14 cellular contexts compared by ENCODE assay signal in genomic region chr1:21089299-21089698, GRCh38.
"Had no signal": no experiment of that assay in that cellular context is flagged by ENCODE, and none has a peak within 500 bp of the region (broad histone marks: within the 10 kb centered on the region; RNA-seq: fewer than 3 reads in every experiment).

No MANE protein-coding gene starts in this region.

- H3K9me3 ChIP-seq: left lung had no signal

- ATAC-seq: heart left ventricle; naive thymus-derived CD4-positive, alpha-beta T cell; sciatic nerve; SK-N-SH treated with all-trans-retinoic acid at 6 μM for 48 hours; stimulated activated naive CD8-positive, alpha-beta T cell treated with anti-CD3 and anti-CD28 coated beads, Interleukin-15, Interleukin-2, amounts not matched to agents 100 U/mL and 50 U/mL, for 24 hours had no signal

- H3K4me3 Mint-ChIP-seq: naive thymus-derived CD4-positive, alpha-beta T cell; T-helper 1 cell treated with Interleukin-12 subunit alpha and Interleukin-12 subunit beta and Interleukin-4 antibody, amounts not matched to agents 30 μg/mL and 1 μg/mL, for 36 hours had no signal

- H3K4me3 ChIP-seq: dorsolateral prefrontal cortex, heart left ventricle, left lung, psoas muscle had no signal

- H3K27me3 ChIP-seq: dorsolateral prefrontal cortex, heart left ventricle, left lung had no signal

- DNase-seq: activated naive CD4-positive, alpha-beta T cell treated with anti-CD3 and anti-CD28 coated beads, Interleukin-2, amount 50 U/mL, for 16 hours; activated T-cell treated with anti-CD3 and anti-CD28 coated beads, Interleukin-2, amount 50 U/mL, for 1 hour; dorsolateral prefrontal cortex; foreskin melanocyte; heart left ventricle; left lung; midbrain; naive thymus-derived CD4-positive, alpha-beta T cell; psoas muscle; stimulated activated CD4-positive, alpha-beta T cell treated with anti-CD3 and anti-CD28 coated beads, Interleukin-2, amount 100 ng/mL, for 24 hours; stimulated activated naive CD8-positive, alpha-beta T cell treated with anti-CD3 and anti-CD28 coated beads, Interleukin-15, Interleukin-2, amounts not matched to agents 100 U/mL and 50 U/mL, for 24 hours had no signal

- H3K27ac ChIP-seq: psoas muscle had no signal

- H3K27ac Mint-ChIP-seq: naive thymus-derived CD4-positive, alpha-beta T cell had no signal

- H3K27me3 Mint-ChIP-seq: naive thymus-derived CD4-positive, alpha-beta T cell had no signal
